Comparison of ENCODE assay signal across 1 cellular context in the genomic region with DNA sequence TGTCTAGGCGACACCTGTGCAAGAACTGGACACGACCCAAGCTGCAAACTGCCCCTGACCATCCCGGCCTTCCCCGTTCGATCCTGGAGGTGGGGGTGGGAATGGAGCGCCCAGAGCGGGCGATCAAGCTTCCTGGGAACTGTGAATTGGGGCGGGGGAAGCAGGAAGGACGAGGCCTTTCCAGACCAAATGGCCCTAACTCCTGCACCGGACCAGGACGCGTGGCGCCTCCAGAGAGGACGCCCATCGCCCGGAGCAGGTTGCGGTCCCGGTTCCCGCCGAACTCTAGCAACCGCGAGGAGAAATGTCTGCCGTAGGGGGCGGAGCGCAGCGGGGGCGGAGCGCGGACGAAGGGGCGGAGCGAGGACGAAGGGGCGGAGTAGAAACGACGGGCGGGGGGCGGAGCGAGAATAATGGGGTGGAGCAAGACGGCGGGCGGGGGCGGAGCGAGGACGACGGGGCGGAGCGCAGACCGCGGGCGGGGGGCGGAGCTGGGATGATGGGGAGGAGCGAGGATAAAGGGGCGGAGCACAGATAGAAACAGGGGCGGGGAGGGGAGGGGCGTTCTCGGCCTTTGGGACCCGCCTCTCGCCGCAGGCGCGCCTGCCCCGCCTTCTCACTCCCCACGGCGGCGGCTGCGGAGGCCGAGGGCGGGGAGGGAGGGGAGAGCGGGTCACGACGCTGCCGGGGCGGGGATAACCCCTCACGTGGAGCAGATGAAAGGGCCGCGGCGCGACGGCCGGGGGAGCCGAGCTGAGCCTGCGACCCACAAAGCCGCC.
TF ChIP-seq lines count a peak whose summit lies in the region.

TSS of gene ZNRF3 (plus strand) at position 695 of the 779 bp plus-strand sequence. CDS start 195 bp downstream, outside the sequence.

TF ChIP-seq in IMR-90, 13 proteins besides CTCF, POLR2A, EP300 and RAD21 (continued from another document):
- no peak for TF ChIP-seq CEBPB (IDR thresholded peaks at IDR 0.05; ENCODE audit: low read depth, low read length)
- TF ChIP-seq BHLHE40 (IDR thresholded peaks at IDR 0.05; ENCODE audit: low read depth, low read length): peak; percentile 65
- TF ChIP-seq NFE2L2 (IDR thresholded peaks at IDR 0.05; ENCODE audit: low read depth, low read length): no peak
- no peak for TF ChIP-seq ELK1 (IDR thresholded peaks at IDR 0.05; ENCODE audit: borderline replicate concordance, low read depth, low read length)
- 0 out of 2 replicates have a peak, but pooled peaks have one; percentile 32 for TF ChIP-seq MXI1 (IDR thresholded peaks at IDR 0.05; ENCODE audit: borderline replicate concordance, low read depth, low read length)
- peak; percentile 75; the same call in 1 of the 2 replicates for TF ChIP-seq MAZ (IDR thresholded peaks at IDR 0.05; ENCODE audit: borderline replicate concordance, low read depth, low read length)
- TF ChIP-seq FOS (IDR thresholded peaks at IDR 0.05; ENCODE audit: low read depth, low read length): no peak
- TF ChIP-seq CHD1 (IDR thresholded peaks at IDR 0.05; ENCODE audit: low read depth, low read length): no peak
- no peak for TF ChIP-seq MAFK (IDR thresholded peaks at IDR 0.05; ENCODE audit: low read depth, low read length)
- peak; percentile 80 for TF ChIP-seq USF2 (IDR thresholded peaks at IDR 0.05; ENCODE audit: low read depth, low read length)
- peak; percentile 43 for TF ChIP-seq RCOR1 (IDR thresholded peaks at IDR 0.05; ENCODE audit: insufficient replicate concordance, low read length)
- no peak for TF ChIP-seq SMC3 (IDR thresholded peaks at IDR 0.05; ENCODE audit: low read depth, low read length)
